Comparison of ENCODE assay signal across 17 cellular contexts in the genomic region with DNA sequence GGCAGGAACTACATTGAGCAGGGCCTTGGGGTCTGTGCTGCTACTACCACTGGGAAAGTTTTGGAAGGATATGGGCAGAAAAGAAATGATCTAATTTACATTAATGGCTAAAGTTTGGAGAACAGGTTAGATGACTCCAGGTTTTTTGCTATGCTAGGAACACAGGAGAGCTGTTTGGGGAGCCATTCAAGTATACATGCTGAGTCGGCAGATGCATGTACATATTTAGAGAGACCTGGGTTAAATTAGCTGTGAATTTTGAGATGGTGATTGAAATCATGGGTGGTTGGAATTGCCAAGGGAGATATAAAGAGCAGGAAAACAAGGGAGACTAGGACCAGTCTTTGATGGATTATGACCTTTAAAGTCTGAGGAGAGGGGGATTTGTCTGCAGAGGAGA.
DNase-seq lines count a peak whose midpoint lies in the region; ATAC-seq and TF ChIP-seq lines count a peak whose summit lies in the region.
"Had no signal": no experiment of that assay in that cellular context is flagged by ENCODE, and none has a peak within 500 bp of the region (broad histone marks: within the 10 kb centered on the region; RNA-seq: fewer than 3 reads in every experiment).

No MANE protein-coding gene starts in this region.

- H3K27ac Mint-ChIP-seq in T-helper 2 cell treated with Interferon-gamma antibody and Interleukin-4, amounts not matched to agents 5 μg/mL and 100 μg/mL, for 36 hours = peak overlapping the region; percentile 43
- H3K27ac Mint-ChIP-seq in stimulated activated naive CD8-positive, alpha-beta T cell treated with anti-CD3 and anti-CD28 coated beads, Interleukin-15, Interleukin-2, amounts not matched to agents 100 ng/mL and 50 ng/mL, for 24 hours = peak overlapping the region; percentile 8
- H3K27ac Mint-ChIP-seq in stimulated activated naive CD8-positive, alpha-beta T cell treated with anti-CD3 and anti-CD28 coated beads, Interleukin-15, amount 100 ng/mL, for 72 hours = no peak overlapping the region
- peak overlapping the region; percentile 41 for H3K27ac Mint-ChIP-seq in activated T-helper 2 cell treated with anti-CD3 and anti-CD28 coated beads, Interferon-gamma antibody, Interleukin-2, Interleukin-4, amounts not matched to agents 10 μg/mL and 5 μg/mL and 100 μg/mL, durations not matched to agents 14 hours and 24 hours and 36 hours
- no peak overlapping the region for H3K27ac Mint-ChIP-seq in nephron progenitor cell

- no peaks in the 10 kb centered on the region for H3K9me3 Mint-ChIP-seq in T-helper 2 cell treated with Interferon-gamma antibody and Interleukin-4, amounts not matched to agents 5 μg/mL and 100 μg/mL, for 36 hours
- H3K9me3 Mint-ChIP-seq in stimulated activated naive CD8-positive, alpha-beta T cell treated with anti-CD3 and anti-CD28 coated beads, Interleukin-15, Interleukin-2, amounts not matched to agents 100 ng/mL and 50 ng/mL, for 24 hours = no peaks in the 10 kb centered on the region
- peaks cover 6 to 9% of the 10 kb centered on the region in 2 donors for H3K9me3 Mint-ChIP-seq in stimulated activated naive CD8-positive, alpha-beta T cell treated with anti-CD3 and anti-CD28 coated beads, Interleukin-15, amount 100 ng/mL, for 72 hours
- H3K9me3 Mint-ChIP-seq in activated T-helper 2 cell treated with anti-CD3 and anti-CD28 coated beads, Interferon-gamma antibody, Interleukin-2, Interleukin-4, amounts not matched to agents 10 μg/mL and 5 μg/mL and 100 μg/mL, durations not matched to agents 14 hours and 24 hours and 36 hours = no peaks in the 10 kb centered on the region
- H3K9me3 Mint-ChIP-seq in nephron progenitor cell = peaks cover 9% of the 10 kb centered on the region

- intact Hi-C loops in activated T-helper 2 cell treated with anti-CD3 and anti-CD28 coated beads, Interferon-gamma antibody, Interleukin-2, Interleukin-4, amounts not matched to agents 10 μg/mL and 5 μg/mL and 100 μg/mL, durations not matched to agents 14 hours and 24 hours and 36 hours (cut with micrococcal nuclease) = no loop called here

- ATAC-seq in stimulated activated naive CD8-positive, alpha-beta T cell treated with anti-CD3 and anti-CD28 coated beads, Interleukin-15, amount 100 ng/mL, for 72 hours = no peak
- ATAC-seq in GM21619 (IDR thresholded peaks at IDR 0.05; ENCODE audit: unreplicated experiment) = no peak

- peaks cover 71% of the 10 kb centered on the region for H3K4me1 Mint-ChIP-seq in T-helper 2 cell treated with Interferon-gamma antibody and Interleukin-4, amounts not matched to agents 5 μg/mL and 100 μg/mL, for 36 hours (ENCODE audit: low read depth)
- H3K4me1 Mint-ChIP-seq in stimulated activated naive CD8-positive, alpha-beta T cell treated with anti-CD3 and anti-CD28 coated beads, Interleukin-15, Interleukin-2, amounts not matched to agents 100 ng/mL and 50 ng/mL, for 24 hours (ENCODE audit: low read depth) = peaks cover 82% of the 10 kb centered on the region
- peaks cover 87% of the 10 kb centered on the region for H3K4me1 Mint-ChIP-seq in stimulated activated naive CD8-positive, alpha-beta T cell treated with anti-CD3 and anti-CD28 coated beads, Interleukin-15, amount 100 ng/mL, for 72 hours
- H3K4me1 Mint-ChIP-seq in activated T-helper 2 cell treated with anti-CD3 and anti-CD28 coated beads, Interferon-gamma antibody, Interleukin-2, Interleukin-4, amounts not matched to agents 10 μg/mL and 5 μg/mL and 100 μg/mL, durations not matched to agents 14 hours and 24 hours and 36 hours (ENCODE audit: low read depth) = peaks cover 80% of the 10 kb centered on the region
- peaks cover 25% of the 10 kb centered on the region for H3K4me1 Mint-ChIP-seq in nephron progenitor cell

- H3K36me3 Mint-ChIP-seq in T-helper 2 cell treated with Interferon-gamma antibody and Interleukin-4, amounts not matched to agents 5 μg/mL and 100 μg/mL, for 36 hours (ENCODE audit: low read depth) = peaks cover 2% of the 10 kb centered on the region
- H3K36me3 Mint-ChIP-seq in stimulated activated naive CD8-positive, alpha-beta T cell treated with anti-CD3 and anti-CD28 coated beads, Interleukin-15, Interleukin-2, amounts not matched to agents 100 ng/mL and 50 ng/mL, for 24 hours (ENCODE audit: low read depth) = no peaks in the 10 kb centered on the region
- H3K36me3 Mint-ChIP-seq in activated T-helper 2 cell treated with anti-CD3 and anti-CD28 coated beads, Interferon-gamma antibody, Interleukin-2, Interleukin-4, amounts not matched to agents 10 μg/mL and 5 μg/mL and 100 μg/mL, durations not matched to agents 14 hours and 24 hours and 36 hours (ENCODE audit: low read depth) = peaks cover 12% of the 10 kb centered on the region
- H3K36me3 Mint-ChIP-seq in nephron progenitor cell (ENCODE audit: low read depth) = no peaks in the 10 kb centered on the region

- peaks cover 2% of the 10 kb centered on the region for H3K27me3 Mint-ChIP-seq in T-helper 2 cell treated with Interferon-gamma antibody and Interleukin-4, amounts not matched to agents 5 μg/mL and 100 μg/mL, for 36 hours (ENCODE audit: low read depth)
- H3K27me3 Mint-ChIP-seq in stimulated activated naive CD8-positive, alpha-beta T cell treated with anti-CD3 and anti-CD28 coated beads, Interleukin-15, Interleukin-2, amounts not matched to agents 100 ng/mL and 50 ng/mL, for 24 hours = no peaks in the 10 kb centered on the region
- no peaks in the 10 kb centered on the region for H3K27me3 Mint-ChIP-seq in stimulated activated naive CD8-positive, alpha-beta T cell treated with anti-CD3 and anti-CD28 coated beads, Interleukin-15, amount 100 ng/mL, for 72 hours
- no peaks in the 10 kb centered on the region for H3K27me3 Mint-ChIP-seq in activated T-helper 2 cell treated with anti-CD3 and anti-CD28 coated beads, Interferon-gamma antibody, Interleukin-2, Interleukin-4, amounts not matched to agents 10 μg/mL and 5 μg/mL and 100 μg/mL, durations not matched to agents 14 hours and 24 hours and 36 hours (ENCODE audit: low read depth)
- peaks cover 3% of the 10 kb centered on the region for H3K27me3 Mint-ChIP-seq in nephron progenitor cell (ENCODE audit: low read depth, poor library complexity)

- no peak for TF ChIP-seq CTCF in nephron progenitor cell (IDR thresholded peaks at IDR 0.05)

- no peak overlapping the region for H3K4me3 Mint-ChIP-seq in T-helper 2 cell treated with Interferon-gamma antibody and Interleukin-4, amounts not matched to agents 5 μg/mL and 100 μg/mL, for 36 hours
- H3K4me3 Mint-ChIP-seq in stimulated activated naive CD8-positive, alpha-beta T cell treated with anti-CD3 and anti-CD28 coated beads, Interleukin-15, Interleukin-2, amounts not matched to agents 100 ng/mL and 50 ng/mL, for 24 hours = no peak overlapping the region
- no peak overlapping the region for H3K4me3 Mint-ChIP-seq in stimulated activated naive CD8-positive, alpha-beta T cell treated with anti-CD3 and anti-CD28 coated beads, Interleukin-15, amount 100 ng/mL, for 72 hours
- H3K4me3 Mint-ChIP-seq in activated T-helper 2 cell treated with anti-CD3 and anti-CD28 coated beads, Interferon-gamma antibody, Interleukin-2, Interleukin-4, amounts not matched to agents 10 μg/mL and 5 μg/mL and 100 μg/mL, durations not matched to agents 14 hours and 24 hours and 36 hours (ENCODE audit: low read depth) = no peak overlapping the region
- H3K4me3 Mint-ChIP-seq in nephron progenitor cell = no peak overlapping the region

- DNase-seq in T-helper 2 cell treated with Interferon-gamma antibody and Interleukin-4, amounts not matched to agents 5 μg/mL and 100 μg/mL, for 36 hours (ENCODE audit: low spot score) = no peak
- DNase-seq in T-helper 2 cell (no peak), NCI-H1694 treated with DMSO at 0.1 percent for 48 hours (lab: John Stamatoyannopoulos, UW) (no peak), nephron progenitor cell (no peak)
- DNase-seq in stimulated activated naive CD8-positive, alpha-beta T cell treated with anti-CD3 and anti-CD28 coated beads, Interleukin-15, amount 100 ng/mL, for 72 hours = no peak
- DNase-seq in activated T-helper 2 cell treated with anti-CD3 and anti-CD28 coated beads, Interferon-gamma antibody, Interleukin-2, Interleukin-4, amounts not matched to agents 10 μg/mL and 5 μg/mL and 100 μg/mL, durations not matched to agents 14 hours and 24 hours and 36 hours (ENCODE audit: low spot score) = no peak
- DNase-seq: 8988T, AML-193, EL, MG63, NCI-H1417, NCI-H187, NCI-H446, NCI-H526, OCI-M1 had no signal

Comparison
In these comparisons a context has a peak if more than half of its experiments do, and no peak if none do; other contexts are left out.
1. H3K27ac Mint-ChIP-seq: peak in T-helper 2 cell treated with Interferon-gamma antibody and Interleukin-4, amounts not matched to agents 5 μg/mL and 100 μg/mL, for 36 hours (single experiment), stimulated activated naive CD8-positive, alpha-beta T cell treated with anti-CD3 and anti-CD28 coated beads, Interleukin-15, Interleukin-2, amounts not matched to agents 100 ng/mL and 50 ng/mL, for 24 hours (single experiment) and activated T-helper 2 cell treated with anti-CD3 and anti-CD28 coated beads, Interferon-gamma antibody, Interleukin-2, Interleukin-4, amounts not matched to agents 10 μg/mL and 5 μg/mL and 100 μg/mL, durations not matched to agents 14 hours and 24 hours and 36 hours (single experiment); none in stimulated activated naive CD8-positive, alpha-beta T cell treated with anti-CD3 and anti-CD28 coated beads, Interleukin-15, amount 100 ng/mL, for 72 hours (0 of 2) and nephron progenitor cell (single experiment).